In genomic region chr12:30201301-30202160, GRCh38 we compare ENCODE assay signal across 15 cellular contexts.
DNase-seq lines count a peak whose midpoint lies in the region; ATAC-seq, FAIRE-seq and TF ChIP-seq lines count a peak whose summit lies in the region.
"Had no signal": no experiment of that assay in that cellular context is flagged by ENCODE, and none has a peak within 500 bp of the region (broad histone marks: within the 10 kb centered on the region; RNA-seq: fewer than 3 reads in every experiment).

No MANE protein-coding gene starts in this region.

- H3K4me3 Mint-ChIP-seq in brain = peak overlapping the region in 3 of 5 experiments; percentile 12 to 63 (median 62)
- no peak overlapping the region for H3K4me3 Mint-ChIP-seq in activated CD4-positive, alpha-beta memory T cell treated with anti-CD3 and anti-CD28 coated beads for 36 hours
- no peak overlapping the region for H3K4me3 Mint-ChIP-seq in CD4-positive, alpha-beta memory T cell
- H3K4me3 Mint-ChIP-seq: activated T-helper 17 cell treated with anti-CD3 and anti-CD28 coated beads, Interleukin-2, amount 50 U/mL, for 72 hours; dendritic cell treated with granulocyte-macrophage colony-stimulating factor and Interleukin-4, amounts not matched to agents 40 ng/mL and 50 ng/mL, for 4 days; natural killer cell had no signal

- H3K36me3 ChIP-seq in pancreas = no peaks in the 10 kb centered on the region
- H3K36me3 ChIP-seq in CD4-positive, alpha-beta memory T cell (ENCODE audit: insufficient read depth, low read length) = no peaks in the 10 kb centered on the region
- H3K36me3 ChIP-seq: SJCRH30 had no signal

- CTCF ChIA-PET in activated CD4-positive, alpha-beta memory T cell treated with anti-CD3 and anti-CD28 coated beads for 36 hours (lab: Charles Lee) = no interaction called here
- CTCF ChIA-PET in CD4-positive, alpha-beta memory T cell (lab: Charles Lee; ENCODE audit: partially characterized antibody) = no interaction called here

- H3K27me3 Mint-ChIP-seq in brain = peaks cover 28% of the 10 kb centered on the region
- H3K27me3 Mint-ChIP-seq in activated CD4-positive, alpha-beta memory T cell treated with anti-CD3 and anti-CD28 coated beads for 36 hours = peaks cover 7% of the 10 kb centered on the region
- H3K27me3 Mint-ChIP-seq in CD4-positive, alpha-beta memory T cell = peaks cover 0 to 6% of the 10 kb centered on the region in 2 donors

- no peaks in the 10 kb centered on the region for H3K36me3 Mint-ChIP-seq in brain
- no peaks in the 10 kb centered on the region for H3K36me3 Mint-ChIP-seq in activated CD4-positive, alpha-beta memory T cell treated with anti-CD3 and anti-CD28 coated beads for 36 hours
- no peaks in the 10 kb centered on the region for H3K36me3 Mint-ChIP-seq in CD4-positive, alpha-beta memory T cell
- H3K36me3 Mint-ChIP-seq: natural killer cell had no signal

- peak; percentile 45 for DNase-seq in COLO668 (lab: John Stamatoyannopoulos, UW; ENCODE audit: unreplicated experiment)
- peak; percentile 25 for DNase-seq in left cardiac atrium
- DNase-seq in pancreas = peak in 3 of 6 donors; percentile 13 to 62 (median 49)
- DNase-seq in activated CD4-positive, alpha-beta memory T cell treated with anti-CD3 and anti-CD28 coated beads for 36 hours = no peak
- DNase-seq in CD4-positive, alpha-beta memory T cell = no peak
- no peak for DNase-seq in SHP77 (lab: John Stamatoyannopoulos, UW)
- DNase-seq: activated CD4-positive, alpha-beta T cell treated with anti-CD3 and anti-CD28 coated beads for 1 hour; hypothalamus; natural killer cell; NCI-H69; SJCRH30 had no signal

- intact Hi-C loops in left cardiac atrium (cut with DNase I) = no loop called here
- intact Hi-C loops in pancreas (cut with DNase I) = no loop called here
- intact Hi-C loops in activated CD4-positive, alpha-beta memory T cell treated with anti-CD3 and anti-CD28 coated beads for 36 hours (cut with micrococcal nuclease) = no loop called here
- intact Hi-C loops in CD4-positive, alpha-beta memory T cell (cut with micrococcal nuclease) = no loop called here

- H3K4me1 Mint-ChIP-seq in brain = peaks cover 17% of the 10 kb centered on the region
- H3K4me1 Mint-ChIP-seq in activated CD4-positive, alpha-beta memory T cell treated with anti-CD3 and anti-CD28 coated beads for 36 hours (ENCODE audit: low read depth) = no peaks in the 10 kb centered on the region
- no peaks in the 10 kb centered on the region for H3K4me1 Mint-ChIP-seq in CD4-positive, alpha-beta memory T cell
- H3K4me1 Mint-ChIP-seq: activated T-helper 17 cell treated with anti-CD3 and anti-CD28 coated beads, Interleukin-2, amount 50 U/mL, for 72 hours; natural killer cell had no signal

- TF ChIP-seq CTCF in brain (conservative IDR thresholded peaks at IDR 0.05) (no peak), pancreas (IDR thresholded peaks at IDR 0.05) (no peak)

- H3K27ac ChIP-seq in pancreas = no peak overlapping the region
- no peak overlapping the region for H3K27ac ChIP-seq in CD4-positive, alpha-beta memory T cell (ENCODE audit: low read depth, low read length)
- H3K27ac ChIP-seq: SJCRH30 had no signal

- H3K9me3 Mint-ChIP-seq in brain = peaks cover 0 to 4% (median 0%) of the 10 kb centered on the region in 5 experiments
- no peaks in the 10 kb centered on the region for H3K9me3 Mint-ChIP-seq in activated CD4-positive, alpha-beta memory T cell treated with anti-CD3 and anti-CD28 coated beads for 36 hours
- peaks cover 0 to 1% (median 0%) of the 10 kb centered on the region in 8 donors for H3K9me3 Mint-ChIP-seq in CD4-positive, alpha-beta memory T cell
- H3K9me3 Mint-ChIP-seq: activated T-helper 17 cell treated with anti-CD3 and anti-CD28 coated beads, Interleukin-2, amount 50 U/mL, for 72 hours; dendritic cell treated with granulocyte-macrophage colony-stimulating factor and Interleukin-4, amounts not matched to agents 40 ng/mL and 50 ng/mL, for 4 days; natural killer cell had no signal

- WGBS in pancreas, 2 donors = 13 to 18% methylated on average over 41 to 54 of the region's 55 CpGs

- H3K27ac Mint-ChIP-seq in brain = no peak overlapping the region
- H3K27ac Mint-ChIP-seq in activated CD4-positive, alpha-beta memory T cell treated with anti-CD3 and anti-CD28 coated beads for 36 hours = no peak overlapping the region
- no peak overlapping the region for H3K27ac Mint-ChIP-seq in CD4-positive, alpha-beta memory T cell
- H3K27ac Mint-ChIP-seq: activated T-helper 17 cell treated with anti-CD3 and anti-CD28 coated beads, Interleukin-2, amount 50 U/mL, for 72 hours; dendritic cell treated with granulocyte-macrophage colony-stimulating factor and Interleukin-4, amounts not matched to agents 40 ng/mL and 50 ng/mL, for 4 days; natural killer cell had no signal

- H3K9me3 ChIP-seq in pancreas = no peaks in the 10 kb centered on the region
- H3K9me3 ChIP-seq in CD4-positive, alpha-beta memory T cell (ENCODE audit: control insufficient read depth in 1 of 2, low read length in 2 of 2) = no peaks in the 10 kb centered on the region

- peak overlapping the region in 1 of 4 donors; percentile 41 for H3K4me3 ChIP-seq in pancreas
- no peak overlapping the region for H3K4me3 ChIP-seq in CD4-positive, alpha-beta memory T cell (ENCODE audit: low read length in 2 of 2)
- H3K4me3 ChIP-seq: SJCRH30 had no signal

- peaks cover 0 to 4% (median 1%) of the 10 kb centered on the region in 4 donors for H3K27me3 ChIP-seq in pancreas
- no peaks in the 10 kb centered on the region for H3K27me3 ChIP-seq in CD4-positive, alpha-beta memory T cell (ENCODE audit: insufficient read depth, low read length)

- no peaks in the 10 kb centered on the region for H3K4me1 ChIP-seq in pancreas
- no peaks in the 10 kb centered on the region for H3K4me1 ChIP-seq in CD4-positive, alpha-beta memory T cell (ENCODE audit: insufficient read depth, low read length)
- H3K4me1 ChIP-seq: SJCRH30 had no signal

- POLR2A ChIA-PET in activated CD4-positive, alpha-beta memory T cell treated with anti-CD3 and anti-CD28 coated beads for 36 hours (lab: Charles Lee) = no interaction called here
- POLR2A ChIA-PET in CD4-positive, alpha-beta memory T cell (lab: Charles Lee; ENCODE audit: partially characterized antibody) = no interaction called here

- no peak for FAIRE-seq in pancreas (lab: Jason Lieb, UNC)

- peak; percentile 67 for ATAC-seq in left cardiac atrium
- ATAC-seq in pancreas = peak; percentile 28 to 70 (median 58)
- no peak for ATAC-seq in GM18858 (IDR thresholded peaks at IDR 0.05; ENCODE audit: unreplicated experiment)
- ATAC-seq: activated T-helper 17 cell treated with anti-CD3 and anti-CD28 coated beads, Interleukin-2, amount 50 U/mL, for 72 hours; natural killer cell had no signal

Comparison
In these comparisons a context has a peak if more than half of its experiments do, and no peak if none do; other contexts are left out.
1. DNase-seq: peak in COLO668 (single experiment) and left cardiac atrium (single experiment); none in activated CD4-positive, alpha-beta memory T cell treated with anti-CD3 and anti-CD28 coated beads for 36 hours (single experiment), CD4-positive, alpha-beta memory T cell (0 of 5) and SHP77 (0 of 2).
2. H3K4me3 Mint-ChIP-seq: peak in brain (3 of 5); none in activated CD4-positive, alpha-beta memory T cell treated with anti-CD3 and anti-CD28 coated beads for 36 hours (single experiment) and CD4-positive, alpha-beta memory T cell (0 of 8).